In genomic region chr22:40416636-40417035, GRCh38 we compare ENCODE assay signal across 14 cellular contexts. TPM values are rescaled to one million over a fixed set of nuclear protein-coding genes. Genes with fewer than 3 reads are reported as not detected.
DNase-seq lines count a peak whose midpoint lies in the region; ATAC-seq and TF ChIP-seq lines count a peak whose summit lies in the region.
"Had no signal": no experiment of that assay in that cellular context is flagged by ENCODE, and none has a peak within 500 bp of the region (broad histone marks: within the 10 kb centered on the region; RNA-seq: fewer than 3 reads in every experiment).

No MANE protein-coding gene starts in this region.

- DNase-seq in activated naive CD4-positive, alpha-beta T cell treated with anti-CD3 and anti-CD28 coated beads, Interleukin-2, amount 10 ng/mL, durations not matched to agents 7 days and 5 days, result no peak
- no peak for DNase-seq in activated naive CD4-positive, alpha-beta T cell (lab: John Stamatoyannopoulos, UW)
- DNase-seq in WTC11 (ENCODE audit: low spot score) (no peak), glutamatergic neuron (no peak), thyroid gland (peak; percentile 77 to 79), hepatocyte (ENCODE audit: low spot score) (no peak), heart left ventricle (no peak)
- DNase-seq in stimulated activated CD4-positive, alpha-beta T cell treated with anti-CD3 and anti-CD28 coated beads, Interleukin-2, amount 100 ng/mL, for 48 hours, result no peak
- DNase-seq: effector CD8-positive, alpha-beta T cell; hypothalamus; stomach; SW 1271; uterus had no signal

- H3K4me1 Mint-ChIP-seq in activated naive CD4-positive, alpha-beta T cell treated with anti-CD3 and anti-CD28 coated beads, Interleukin-2, amount 10 ng/mL, durations not matched to agents 7 days and 5 days, result peaks cover 24% of the 10 kb centered on the region
- no peaks in the 10 kb centered on the region for H3K4me1 Mint-ChIP-seq in WTC11
- H3K4me1 Mint-ChIP-seq in glutamatergic neuron (ENCODE audit: low read depth, unreplicated experiment), result peaks cover 30% of the 10 kb centered on the region

- H3K36me3 Mint-ChIP-seq in activated naive CD4-positive, alpha-beta T cell treated with anti-CD3 and anti-CD28 coated beads, Interleukin-2, amount 10 ng/mL, durations not matched to agents 7 days and 5 days, result peaks cover 51% of the 10 kb centered on the region
- H3K36me3 Mint-ChIP-seq in WTC11 (peaks cover 17% of the 10 kb centered on the region), glutamatergic neuron (ENCODE audit: unreplicated experiment) (peaks cover 8% of the 10 kb centered on the region)

- TF ChIP-seq POLR2A in thyroid gland (IDR thresholded peaks at IDR 0.05) (no peak), heart left ventricle (IDR thresholded peaks at IDR 0.05) (no peak)

- WGBS in thyroid gland, 2 donors, result 65 to 74% methylated on average over 11 of the region's 11 CpGs
- 94% methylated on average over 11 of the region's 11 CpGs for whole genome bisulfite sequencing in hepatocyte (ENCODE audit: low lambda C conversion rate, missing lambda C conversion rate)
- WGBS in heart left ventricle, 4 donors, result 89 to 95% (median 92%) methylated on average over 11 of the region's 11 CpGs

- H3K27ac Mint-ChIP-seq in activated naive CD4-positive, alpha-beta T cell treated with anti-CD3 and anti-CD28 coated beads, Interleukin-2, amount 10 ng/mL, durations not matched to agents 7 days and 5 days, result peak overlapping the region; percentile 47
- H3K27ac Mint-ChIP-seq in WTC11, result peak overlapping the region; percentile 43; the same call in 1 of the 2 replicates
- peak overlapping the region; percentile 90 for H3K27ac Mint-ChIP-seq in glutamatergic neuron (ENCODE audit: unreplicated experiment)

- H3K79me2 ChIP-seq in hepatocyte, result no peaks in the 10 kb centered on the region

- POLR2A ChIA-PET in WTC11 (lab: Charles Lee), result no interaction called here

- H3K27me3 ChIP-seq in thyroid gland (no peaks in the 10 kb centered on the region), hepatocyte (no peaks in the 10 kb centered on the region), heart left ventricle (no peaks in the 10 kb centered on the region)
- H3K27me3 ChIP-seq: stomach, uterus had no signal

- H3K9me3 ChIP-seq in thyroid gland, result no peaks in the 10 kb centered on the region
- no peaks in the 10 kb centered on the region for H3K9me3 ChIP-seq in hepatocyte (ENCODE audit: low read depth)
- no peaks in the 10 kb centered on the region for H3K9me3 ChIP-seq in heart left ventricle
- H3K9me3 ChIP-seq: HAP-1, stomach, uterus had no signal

- H3K9me2 ChIP-seq in hepatocyte (replicated peaks; ENCODE audit: insufficient read depth), result no peaks in the 10 kb centered on the region

- H3K9me3 Mint-ChIP-seq in activated naive CD4-positive, alpha-beta T cell treated with anti-CD3 and anti-CD28 coated beads, Interleukin-2, amount 10 ng/mL, durations not matched to agents 7 days and 5 days, result no peaks in the 10 kb centered on the region
- H3K9me3 Mint-ChIP-seq in WTC11, result no peaks in the 10 kb centered on the region
- peaks cover 31% of the 10 kb centered on the region for H3K9me3 Mint-ChIP-seq in glutamatergic neuron (ENCODE audit: unreplicated experiment)

- H3K4me3 Mint-ChIP-seq in activated naive CD4-positive, alpha-beta T cell treated with anti-CD3 and anti-CD28 coated beads, Interleukin-2, amount 10 ng/mL, durations not matched to agents 7 days and 5 days, result no peak overlapping the region
- H3K4me3 Mint-ChIP-seq in WTC11 (no peak overlapping the region), glutamatergic neuron (ENCODE audit: unreplicated experiment) (no peak overlapping the region)

- H3K4me2 ChIP-seq in hepatocyte, result no peak overlapping the region

- H3K27ac ChIP-seq in thyroid gland, result peak overlapping the region; percentile 43 to 74 (median 67)
- H3K27ac ChIP-seq in hepatocyte, result no peak overlapping the region
- H3K27ac ChIP-seq in heart left ventricle, result peak overlapping the region in 1 of 12 donors; percentile 60
- H3K27ac ChIP-seq: uterus had no signal

- no peaks in the 10 kb centered on the region for H3K27me3 Mint-ChIP-seq in activated naive CD4-positive, alpha-beta T cell treated with anti-CD3 and anti-CD28 coated beads, Interleukin-2, amount 10 ng/mL, durations not matched to agents 7 days and 5 days
- H3K27me3 Mint-ChIP-seq in WTC11 (ENCODE audit: low read depth) (no peaks in the 10 kb centered on the region), glutamatergic neuron (ENCODE audit: unreplicated experiment) (peaks cover 28% of the 10 kb centered on the region)

- H3K4me1 ChIP-seq in thyroid gland (peaks cover 12 to 40% of the 10 kb centered on the region in 2 donors), hepatocyte (ENCODE audit: insufficient read depth) (no peaks in the 10 kb centered on the region), heart left ventricle (peaks cover 0 to 34% (median 0%) of the 10 kb centered on the region in 12 donors)
- H3K4me1 ChIP-seq: HAP-1, uterus had no signal

- no peak for TF ChIP-seq CTCF in WTC11 (IDR thresholded peaks at IDR 0.05)
- TF ChIP-seq CTCF in glutamatergic neuron (IDR thresholded peaks at IDR 0.05; ENCODE audit: partially characterized antibody, unreplicated experiment), result no peak
- TF ChIP-seq CTCF in thyroid gland (IDR thresholded peaks at IDR 0.05), result no peak
- no peak for TF ChIP-seq CTCF in hepatocyte (IDR thresholded peaks at IDR 0.05; ENCODE audit: poor library complexity)
- no peak for TF ChIP-seq CTCF in heart left ventricle (IDR thresholded peaks at IDR 0.05)

- no peaks in the 10 kb centered on the region for H4K20me1 ChIP-seq in hepatocyte (ENCODE audit: insufficient read depth, poor library complexity, severe bottlenecking)

- ATAC-seq in WTC11 (no peak), heart left ventricle (no peak)

- H3K4me3 ChIP-seq in thyroid gland (replicated peaks in 1 of 3) (no peak overlapping the region), hepatocyte (no peak overlapping the region), heart left ventricle (no peak overlapping the region)
- H3K4me3 ChIP-seq: HAP-1, stomach, uterus had no signal

- intact Hi-C loops in thyroid gland (cut with DNase I) (no loop called here), heart left ventricle (cut with DNase I) (no loop called here)

- CTCF ChIA-PET in activated naive CD4-positive, alpha-beta T cell treated with anti-CD3 and anti-CD28 coated beads, Interleukin-2, amount 10 ng/mL, durations not matched to agents 7 days and 5 days (lab: Charles Lee), result interaction anchor here (1.4 kb wide), 1 partner anchor 14 kb away, joined by 3 read pairs; no protein-coding TSS in a partner anchor
- CTCF ChIA-PET in WTC11 (lab: Charles Lee), result no interaction called here

- H3K36me3 ChIP-seq in thyroid gland (peaks cover 34 to 41% of the 10 kb centered on the region in 2 donors), hepatocyte (replicated peaks; ENCODE audit: insufficient read depth, low read depth) (no peaks in the 10 kb centered on the region), heart left ventricle (peaks cover 0 to 90% (median 56%) of the 10 kb centered on the region in 9 donors)
- H3K36me3 ChIP-seq: uterus had no signal

- no peak overlapping the region for H2AFZ ChIP-seq in hepatocyte

TF ChIP-seq in WTC11, 78 proteins besides CTCF, POLR2A, EP300 and RAD21 (continues in another document):
- TF ChIP-seq ATF6 (CRISPR knock-in tag; IDR thresholded peaks at IDR 0.05) (no peak), FOXJ3 (CRISPR knock-in tag; IDR thresholded peaks at IDR 0.05; ENCODE audit: borderline replicate concordance) (no peak), NFYB (CRISPR knock-in tag; conservative IDR thresholded peaks at IDR 0.05; ENCODE audit: low read depth) (no peak), ZNF232 (CRISPR knock-in tag; IDR thresholded peaks at IDR 0.05) (no peak)

RNA-seq across cellular contexts. Expression of gene SGSM3, which starts 46.2 kb away (rescaled TPM):
- 81.8 to 96.9 TPM (median 93.0 TPM) in 3 replicates for total RNA-seq in WTC11 (2021)
- total RNA-seq in glutamatergic neuron (ENCODE audit: unreplicated experiment), result 105 TPM
- total RNA-seq in thyroid gland, result 10 to 100 TPM; 62.7 to 99.4 (median 65.1) TPM
- total RNA-seq in hepatocyte, result 59.4 and 60.4 TPM in 2 replicates
- 111 and 126 TPM in 2 replicates for polyA plus RNA-seq in hepatocyte
- total RNA-seq in heart left ventricle, result 10 to 100 TPM; 30.3 to 43.7 (median 31.7) TPM
- 10 to 100 TPM; 38.3 to 42.8 TPM for polyA plus RNA-seq in heart left ventricle

Comparison
In these comparisons a context has a peak if more than half of its experiments do, and no peak if none do; other contexts are left out.
1. DNase-seq: peak in thyroid gland (2 of 2); none in activated naive CD4-positive, alpha-beta T cell treated with anti-CD3 and anti-CD28 coated beads, Interleukin-2, amount 10 ng/mL, durations not matched to agents 7 days and 5 days (single experiment), activated naive CD4-positive, alpha-beta T cell (0 of 4), WTC11 (single experiment), glutamatergic neuron (single experiment), stimulated activated CD4-positive, alpha-beta T cell treated with anti-CD3 and anti-CD28 coated beads, Interleukin-2, amount 100 ng/mL, for 48 hours (0 of 2), hepatocyte (single experiment) and heart left ventricle (0 of 5).
2. Peak in every context shown above with its lines, with median percentiles within 50 percentile points of each other: H3K27ac Mint-ChIP-seq.